21 cellular contexts compared by ENCODE assay signal in the genomic region with DNA sequence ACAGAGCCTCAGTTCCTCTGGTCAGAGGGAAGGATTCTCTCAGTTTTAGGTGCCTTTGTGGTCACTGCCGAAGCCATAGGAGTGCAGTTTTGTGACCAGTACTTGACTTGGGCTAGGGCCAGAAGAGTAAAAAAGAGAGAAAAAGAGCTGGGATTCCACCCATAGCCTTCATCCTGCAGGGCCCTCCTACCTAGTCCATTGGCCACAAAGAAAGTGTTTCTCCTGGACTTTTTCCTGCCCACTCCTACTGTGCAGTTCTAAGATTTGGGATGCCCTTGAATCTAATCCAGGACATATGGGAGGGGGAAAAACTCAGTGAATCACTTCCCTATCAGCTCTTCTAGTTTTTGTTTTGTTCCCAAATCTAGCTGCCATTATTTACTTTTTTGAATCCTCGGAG. TPM values are rescaled to one million over a fixed set of nuclear protein-coding genes. Genes with fewer than 3 reads are reported as not detected.
A peak's percentile ranks its signal among the peaks of the same experiment; 100 is the strongest.
DNase-seq lines count a peak whose midpoint lies in the region; ATAC-seq and TF ChIP-seq lines count a peak whose summit lies in the region.
"Had no signal": no experiment of that assay in that cellular context is flagged by ENCODE, and none has a peak within 500 bp of the region (broad histone marks: within the 10 kb centered on the region; RNA-seq: fewer than 3 reads in every experiment).

No MANE protein-coding gene starts in this region.

- POLR2A ChIA-PET in CD8-positive, alpha-beta T cell (lab: Charles Lee): interaction anchor here (0.9 to 1.9 kb wide), 3 partner anchors 10 to 25 kb away, joined by 3 to 7 read pairs (median 4); partner anchors contain the start of gene FAM117B

- no peak overlapping the region for H3K4me3 Mint-ChIP-seq in activated CD4-positive, alpha-beta T cell treated with anti-CD3 and anti-CD28 coated beads, Interleukin-2, amount 10 ng/mL, durations not matched to agents 24 days and 14 days
- no peak overlapping the region for H3K4me3 Mint-ChIP-seq in CD8-positive, alpha-beta T cell
- no peak overlapping the region for H3K4me3 Mint-ChIP-seq in activated naive CD8-positive, alpha-beta T cell treated with anti-CD3 and anti-CD28 coated beads, Interleukin-2, amount 50 U/mL, for 24 hours
- H3K4me3 Mint-ChIP-seq in nephron progenitor cell: no peak overlapping the region
- H3K4me3 Mint-ChIP-seq: CD4-positive, alpha-beta memory T cell had no signal

- intact Hi-C loops in activated CD4-positive, alpha-beta T cell treated with anti-CD3 and anti-CD28 coated beads, Interleukin-2, amount 10 ng/mL, durations not matched to agents 24 days and 14 days (cut with micrococcal nuclease): no loop called here
- intact Hi-C loops in CD8-positive, alpha-beta T cell (cut with DNase I, micrococcal nuclease): no loop called here
- intact Hi-C loops in psoas muscle (cut with DNase I): no loop called here

- no peak overlapping the region for H3K4me3 ChIP-seq in CD8-positive, alpha-beta T cell (ENCODE audit: low read depth, low read length)
- H3K4me3 ChIP-seq in psoas muscle: no peak overlapping the region
- H3K4me3 ChIP-seq: HAP-1, MG63 had no signal

- no peaks in the 10 kb centered on the region for H3K27me3 ChIP-seq in CD8-positive, alpha-beta T cell (ENCODE audit: insufficient read depth, low read length)
- no peaks in the 10 kb centered on the region for H3K27me3 ChIP-seq in psoas muscle (ENCODE audit: insufficient read depth in 3 of 3, low read length in 2 of 3)
- H3K27me3 ChIP-seq: BE2C, MG63 had no signal

- H3K36me3 ChIP-seq in CD8-positive, alpha-beta T cell (ENCODE audit: insufficient read depth, low read length): no peaks in the 10 kb centered on the region
- H3K36me3 ChIP-seq in psoas muscle (ENCODE audit: insufficient read depth in 1 of 2, low read depth in 1 of 2): no peaks in the 10 kb centered on the region
- H3K36me3 ChIP-seq: BE2C, HAP-1, MG63 had no signal

- H3K4me1 Mint-ChIP-seq in activated CD4-positive, alpha-beta T cell treated with anti-CD3 and anti-CD28 coated beads, Interleukin-2, amount 10 ng/mL, durations not matched to agents 24 days and 14 days: peaks cover 26% of the 10 kb centered on the region
- H3K4me1 Mint-ChIP-seq in CD8-positive, alpha-beta T cell (ENCODE audit: low read depth): peaks cover 78% of the 10 kb centered on the region
- peaks cover 86% of the 10 kb centered on the region for H3K4me1 Mint-ChIP-seq in activated naive CD8-positive, alpha-beta T cell treated with anti-CD3 and anti-CD28 coated beads, Interleukin-2, amount 50 U/mL, for 24 hours
- H3K4me1 Mint-ChIP-seq in nephron progenitor cell: no peaks in the 10 kb centered on the region

- CTCF ChIA-PET in CD8-positive, alpha-beta T cell (lab: Charles Lee): no interaction called here

- H3K36me3 Mint-ChIP-seq in activated CD4-positive, alpha-beta T cell treated with anti-CD3 and anti-CD28 coated beads, Interleukin-2, amount 10 ng/mL, durations not matched to agents 24 days and 14 days (ENCODE audit: low read depth): peaks cover 8% of the 10 kb centered on the region
- peaks cover 5% of the 10 kb centered on the region for H3K36me3 Mint-ChIP-seq in CD8-positive, alpha-beta T cell
- H3K36me3 Mint-ChIP-seq in activated naive CD8-positive, alpha-beta T cell treated with anti-CD3 and anti-CD28 coated beads, Interleukin-2, amount 50 U/mL, for 24 hours (ENCODE audit: low read depth): peaks cover 2% of the 10 kb centered on the region
- H3K36me3 Mint-ChIP-seq in nephron progenitor cell (ENCODE audit: low read depth): peaks cover 28% of the 10 kb centered on the region
- H3K36me3 Mint-ChIP-seq: CD4-positive, alpha-beta memory T cell had no signal

- H3K9me3 ChIP-seq in CD8-positive, alpha-beta T cell (ENCODE audit: low read length): no peaks in the 10 kb centered on the region
- H3K9me3 ChIP-seq in psoas muscle: no peaks in the 10 kb centered on the region
- H3K9me3 ChIP-seq: BE2C, HAP-1, MG63 had no signal

- H3K27ac ChIP-seq in CD8-positive, alpha-beta T cell (ENCODE audit: low read depth, low read length): no peak overlapping the region
- no peak overlapping the region for H3K27ac ChIP-seq in psoas muscle

- DNase-seq in activated CD4-positive, alpha-beta T cell treated with anti-CD3 and anti-CD28 coated beads, Interleukin-2, amount 10 ng/mL, durations not matched to agents 24 days and 14 days: peak; percentile 40
- no peak for DNase-seq in activated CD4-positive, alpha-beta T cell treated with anti-CD3 and anti-CD28 coated beads for 1 hour
- DNase-seq in CD8-positive, alpha-beta T cell: no peak
- no peak for DNase-seq in activated naive CD8-positive, alpha-beta T cell treated with anti-CD3 and anti-CD28 coated beads, Interleukin-2, amount 50 U/mL, for 24 hours
- no peak for DNase-seq in nephron progenitor cell
- DNase-seq in AML-193 (lab: John Stamatoyannopoulos, UW): no peak
- DNase-seq in ureter (ENCODE audit: low spot score): no peak
- no peak for DNase-seq in psoas muscle
- DNase-seq: 8988T; BE2C; Calu3; CD4-positive, alpha-beta memory T cell; GF-D8; Kasumi-1; MG63; NCI-H1048; NCI-H1436; NCI-H1930; NCI-H526 had no signal

- no peaks in the 10 kb centered on the region for H3K9me3 Mint-ChIP-seq in activated CD4-positive, alpha-beta T cell treated with anti-CD3 and anti-CD28 coated beads, Interleukin-2, amount 10 ng/mL, durations not matched to agents 24 days and 14 days
- H3K9me3 Mint-ChIP-seq in CD8-positive, alpha-beta T cell: no peaks in the 10 kb centered on the region
- H3K9me3 Mint-ChIP-seq in activated naive CD8-positive, alpha-beta T cell treated with anti-CD3 and anti-CD28 coated beads, Interleukin-2, amount 50 U/mL, for 24 hours: no peaks in the 10 kb centered on the region
- H3K9me3 Mint-ChIP-seq in nephron progenitor cell: no peaks in the 10 kb centered on the region
- H3K9me3 Mint-ChIP-seq: CD4-positive, alpha-beta memory T cell had no signal

- H3K27ac Mint-ChIP-seq in activated CD4-positive, alpha-beta T cell treated with anti-CD3 and anti-CD28 coated beads, Interleukin-2, amount 10 ng/mL, durations not matched to agents 24 days and 14 days: no peak overlapping the region
- peak overlapping the region; percentile 72 for H3K27ac Mint-ChIP-seq in CD8-positive, alpha-beta T cell
- H3K27ac Mint-ChIP-seq in activated naive CD8-positive, alpha-beta T cell treated with anti-CD3 and anti-CD28 coated beads, Interleukin-2, amount 50 U/mL, for 24 hours: peak overlapping the region; percentile 4
- peak overlapping the region; percentile 67 for H3K27ac Mint-ChIP-seq in nephron progenitor cell

- TF ChIP-seq CTCF in CD8-positive, alpha-beta T cell (IDR thresholded peaks at IDR 0.05): no peak
- TF ChIP-seq CTCF in nephron progenitor cell (IDR thresholded peaks at IDR 0.05): no peak
- TF ChIP-seq CTCF in psoas muscle (IDR thresholded peaks at IDR 0.05): no peak

- 89 to 90% (median 90%) methylated on average over 2 of the region's 2 CpGs for WGBS in psoas muscle, 3 donors

- ATAC-seq in CD8-positive, alpha-beta T cell: no peak
- ATAC-seq in activated naive CD8-positive, alpha-beta T cell treated with anti-CD3 and anti-CD28 coated beads, Interleukin-2, amount 50 U/mL, for 24 hours: no peak
- no peak for ATAC-seq in psoas muscle
- ATAC-seq: Panc1 had no signal

- H3K27me3 Mint-ChIP-seq in activated CD4-positive, alpha-beta T cell treated with anti-CD3 and anti-CD28 coated beads, Interleukin-2, amount 10 ng/mL, durations not matched to agents 24 days and 14 days: no peaks in the 10 kb centered on the region
- H3K27me3 Mint-ChIP-seq in CD8-positive, alpha-beta T cell (ENCODE audit: low read depth): no peaks in the 10 kb centered on the region
- H3K27me3 Mint-ChIP-seq in activated naive CD8-positive, alpha-beta T cell treated with anti-CD3 and anti-CD28 coated beads, Interleukin-2, amount 50 U/mL, for 24 hours: no peaks in the 10 kb centered on the region
- no peaks in the 10 kb centered on the region for H3K27me3 Mint-ChIP-seq in nephron progenitor cell (ENCODE audit: low read depth, poor library complexity)
- H3K27me3 Mint-ChIP-seq: CD4-positive, alpha-beta memory T cell had no signal

- peaks cover 65% of the 10 kb centered on the region for H3K4me1 ChIP-seq in CD8-positive, alpha-beta T cell (ENCODE audit: insufficient read depth, low read length)
- H3K4me1 ChIP-seq in psoas muscle: peaks cover 14% of the 10 kb centered on the region
- H3K4me1 ChIP-seq: BE2C had no signal

RNA-seq across cellular contexts. Expression of gene FAM117B, which starts 26.0 kb away (rescaled TPM):
- 14.5 TPM in 2 replicates for total RNA-seq in activated CD4-positive, alpha-beta T cell treated with anti-CD3 and anti-CD28 coated beads, Interleukin-2, amount 10 ng/mL, durations not matched to agents 24 days and 14 days
- total RNA-seq in CD8-positive, alpha-beta T cell: 10 to 100 TPM; 40.0 to 45.8 TPM
- 20.6 TPM for total RNA-seq in ureter
- total RNA-seq in psoas muscle: 1 to 10 TPM in 2 of 4 donors, under 1 TPM in 2; 0.75 to 2.4 (median 0.90) TPM
- polyA plus RNA-seq in psoas muscle: under 1 TPM; 0.31 to 0.67 (median 0.39) TPM
